Comparison of ENCODE assay signal across 8 cellular contexts in the genomic region with DNA sequence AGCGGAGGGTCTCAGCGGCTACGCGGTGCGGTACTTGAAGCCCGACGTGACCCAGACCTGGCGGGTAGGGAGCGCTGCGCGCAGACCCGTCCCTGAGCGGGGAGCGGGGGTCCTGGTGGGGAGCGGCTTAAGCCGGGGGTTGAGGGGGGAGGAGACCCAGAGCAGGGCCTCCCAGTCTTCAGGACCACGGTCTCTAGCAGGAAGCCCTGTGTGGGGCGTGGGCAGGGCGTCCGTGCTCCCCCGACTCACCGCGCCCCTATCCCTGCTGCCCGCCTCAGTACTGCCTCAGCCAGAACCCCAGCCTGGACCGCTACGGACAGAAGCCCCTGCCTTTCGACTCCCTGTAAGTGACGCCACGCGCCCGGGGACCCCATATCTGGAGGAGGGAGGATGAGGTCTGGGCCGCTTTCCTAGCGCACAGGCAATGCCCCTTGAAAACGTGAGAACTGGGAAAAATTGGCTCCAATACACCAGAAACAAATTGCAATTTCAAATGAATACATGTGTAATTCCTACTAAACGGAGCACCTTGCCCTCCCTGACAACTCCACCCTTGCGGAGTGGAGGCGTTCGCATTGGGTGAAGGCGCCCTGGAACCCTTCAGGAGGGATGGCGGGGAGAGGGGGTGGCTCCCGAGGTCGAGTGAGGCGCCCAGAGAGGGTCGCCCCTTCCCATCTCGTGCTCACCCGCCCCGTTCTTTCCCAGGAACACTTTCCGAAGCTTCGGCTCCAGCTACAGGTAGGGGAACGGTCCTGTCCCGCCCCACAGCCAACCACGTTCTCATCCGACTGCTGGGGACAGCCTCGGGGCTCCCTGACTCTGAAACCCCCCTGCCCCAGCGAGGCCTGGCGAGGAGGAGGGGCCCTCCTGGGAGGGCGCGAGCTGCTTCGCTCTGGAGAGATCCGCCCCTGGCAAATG. TPM values are rescaled to one million over a fixed set of nuclear protein-coding genes. Genes with fewer than 3 reads are reported as not detected.
A peak's percentile ranks its signal among the peaks of the same experiment; 100 is the strongest.
DNase-seq lines count a peak whose midpoint lies in the region; ATAC-seq and TF ChIP-seq lines count a peak whose summit lies in the region.

No MANE protein-coding gene starts in this region.

- peaks cover 4% of the 10 kb centered on the region for H3K36me3 Mint-ChIP-seq in glutamatergic neuron (ENCODE audit: unreplicated experiment)

- H3K27me3 ChIP-seq in psoas muscle (ENCODE audit: insufficient read depth in 3 of 3, low read length in 2 of 3): peaks cover 0 to 15% (median 2%) of the 10 kb centered on the region in 3 donors

- H3K27me3 Mint-ChIP-seq in glutamatergic neuron (ENCODE audit: unreplicated experiment): peaks cover 5% of the 10 kb centered on the region

- H3K27ac ChIP-seq in SK-N-MC (no peak overlapping the region), psoas muscle (no peak overlapping the region)

- H3K4me3 ChIP-seq in SK-N-MC (peak overlapping the region; percentile 71), psoas muscle (peak overlapping the region; percentile 66)

- H3K4me3 Mint-ChIP-seq in glutamatergic neuron (ENCODE audit: unreplicated experiment): peak overlapping the region; percentile 92

- ATAC-seq in GM21390 (IDR thresholded peaks at IDR 0.05; ENCODE audit: unreplicated experiment): peak; percentile 13
- ATAC-seq in psoas muscle: peak; percentile 27 to 62 (median 37)
- ATAC-seq in GM21528 (IDR thresholded peaks at IDR 0.05; ENCODE audit: low FRiP score, unreplicated experiment): no peak

- peaks cover under 1% of the 10 kb centered on the region for H3K9me3 Mint-ChIP-seq in glutamatergic neuron (ENCODE audit: unreplicated experiment)

- H3K36me3 ChIP-seq in SK-N-MC (ENCODE audit: insufficient read depth, low read length) (no peaks in the 10 kb centered on the region), psoas muscle (ENCODE audit: insufficient read depth in 1 of 2, low read depth in 1 of 2) (no peaks in the 10 kb centered on the region)

- H3K4me1 ChIP-seq in psoas muscle: no peaks in the 10 kb centered on the region

- DNase-seq in SK-N-MC (ENCODE audit: low read depth, low spot score) (no peak), glutamatergic neuron (no peak), psoas muscle (peak in 1 of 2 donors; percentile 57), hepatic stellate cell (ENCODE audit: low spot score) (no peak), HuH-7 (ENCODE audit: low spot score) (no peak)
- DNase-seq in stimulated activated CD4-positive, alpha-beta T cell treated with anti-CD3 and anti-CD28 coated beads, Interleukin-1b, Interleukin-23, amount 100 ng/mL, for 48 hours: no peak

- H3K4me1 Mint-ChIP-seq in glutamatergic neuron (ENCODE audit: low read depth, unreplicated experiment): no peaks in the 10 kb centered on the region

- H3K9me3 ChIP-seq in SK-N-MC (ENCODE audit: low read depth, low read length): no peaks in the 10 kb centered on the region
- no peaks in the 10 kb centered on the region for H3K9me3 ChIP-seq in psoas muscle

- 14 to 21% (median 16%) methylated on average over 49 to 60 of the region's 60 CpGs for WGBS in psoas muscle, 3 donors

- H3K27ac Mint-ChIP-seq in glutamatergic neuron (ENCODE audit: unreplicated experiment): no peak overlapping the region

- intact Hi-C loops in psoas muscle (cut with DNase I): no loop called here

- no peak overlapping the region for H3K9ac ChIP-seq in SK-N-MC (ENCODE audit: insufficient read length)

- TF ChIP-seq CTCF in glutamatergic neuron (IDR thresholded peaks at IDR 0.05; ENCODE audit: partially characterized antibody, unreplicated experiment) (no peak), psoas muscle (IDR thresholded peaks at IDR 0.05) (no peak)

RNA-seq across cellular contexts. Expression of a gene that starts 14.5 kb away (rescaled TPM):
- total RNA-seq in glutamatergic neuron (ENCODE audit: unreplicated experiment) (0.91 TPM), psoas muscle (not detected)
- polyA plus RNA-seq in psoas muscle: not detected

RNA-seq across cellular contexts. Expression of a gene that starts 15.0 kb away (rescaled TPM):
- 13.9 TPM for total RNA-seq in glutamatergic neuron (ENCODE audit: unreplicated experiment)
- 1 to 10 TPM; 5.3 to 8.8 (median 7.9) TPM for total RNA-seq in psoas muscle
- polyA plus RNA-seq in psoas muscle: 1 to 10 TPM; 2.0 to 6.6 (median 3.4) TPM

RNA-seq across cellular contexts. Expression of a gene that starts 15.7 kb away (rescaled TPM):
- total RNA-seq in glutamatergic neuron (ENCODE audit: unreplicated experiment) (107 TPM), psoas muscle (10 to 100 TPM; 10.1 to 26.0 (median 17.8) TPM)
- 10 to 100 TPM; 17.0 to 30.7 (median 28.3) TPM for polyA plus RNA-seq in psoas muscle

RNA-seq across cellular contexts. Expression of a gene that starts 40.1 kb away (rescaled TPM):
- total RNA-seq in glutamatergic neuron (ENCODE audit: unreplicated experiment) (69.9 TPM), psoas muscle (1 to 10 TPM; 2.5 to 6.5 (median 4.4) TPM)
- 1 to 10 TPM; 4.2 to 6.4 (median 5.9) TPM for polyA plus RNA-seq in psoas muscle
